In the genomic region with DNA sequence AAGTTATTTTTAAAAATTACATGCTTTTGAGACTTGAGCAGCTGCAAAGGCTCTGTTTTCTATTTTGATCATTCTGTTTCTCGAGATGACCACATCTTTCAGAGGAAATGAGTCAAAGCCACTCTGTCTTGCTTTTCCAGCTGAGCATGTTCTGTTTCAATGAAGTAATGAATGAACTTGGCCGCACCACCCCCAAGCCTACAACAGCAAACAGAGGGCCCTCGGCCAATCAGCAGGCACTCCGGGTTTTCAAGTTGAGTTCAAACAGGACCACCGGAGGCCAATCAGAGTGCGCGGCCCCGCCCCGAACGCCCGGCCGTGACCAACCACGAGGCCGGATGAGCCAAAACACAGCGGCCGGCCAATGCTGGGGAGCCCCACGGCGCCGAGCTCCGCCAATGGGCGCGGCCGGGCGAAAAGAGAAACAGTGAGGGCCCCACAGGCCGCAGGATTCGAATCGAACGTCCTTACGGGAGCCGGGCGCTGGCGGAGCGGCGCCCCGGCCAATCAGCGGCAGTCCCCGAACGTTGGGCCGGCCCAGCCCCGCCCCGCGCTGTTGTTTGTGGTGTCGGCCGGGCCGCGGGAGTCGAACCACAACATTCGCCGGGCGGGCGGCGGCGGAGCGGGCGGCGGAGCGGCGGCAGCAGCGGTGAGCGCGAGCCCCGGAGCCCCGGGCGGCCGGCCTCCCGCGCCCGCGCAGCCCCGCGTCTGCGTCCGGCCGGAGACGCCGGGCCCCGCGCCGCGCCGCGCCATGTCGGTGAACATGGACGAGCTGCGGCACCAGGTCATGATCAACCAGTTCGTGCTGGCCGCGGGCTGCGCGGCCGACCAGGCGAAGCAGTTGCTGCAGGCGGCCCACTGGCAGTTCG, we compare ENCODE assay signal across 8 cellular contexts. TPM values are rescaled to one million over a fixed set of nuclear protein-coding genes. Genes with fewer than 3 reads are reported as not detected.
DNase-seq lines count a peak whose midpoint lies in the region; TF ChIP-seq lines count a peak whose summit lies in the region.

TSS of gene UBALD2 (plus strand) at position 594 of the 869 bp plus-strand sequence. CDS start at position 752, 158 bp downstream.

- peak; percentile 97 for DNase-seq in GF-D8 (lab: John Stamatoyannopoulos, UW)
- peak; percentile 95 for DNase-seq in HEK293T (ENCODE audit: extremely low spot score)
- DNase-seq in MV-4-11 (lab: John Stamatoyannopoulos, UW): peak; percentile 100
- peak; percentile 100 for DNase-seq in SK-MEL-5 (ENCODE audit: low read depth, low spot score)
- peak; percentile 99 for DNase-seq in activated naive CD4-positive, alpha-beta T cell treated with Interleukin-2 at 50 U/mL for 16 hours
- peak; percentile 100 for DNase-seq in foreskin melanocyte

- peaks cover 26% of the 10 kb centered on the region for H3K4me1 ChIP-seq in neuron (ENCODE audit: insufficient read depth, low read length)
- peaks cover 8 to 65% (median 56%) of the 10 kb centered on the region in 5 donors for H3K4me1 ChIP-seq in subcutaneous abdominal adipose tissue (ENCODE audit: control insufficient read depth in 5 of 5, insufficient read depth in 5 of 5, low read length in 5 of 5)

- H3K9me3 ChIP-seq in neuron (ENCODE audit: low read length) (no peaks in the 10 kb centered on the region), subcutaneous abdominal adipose tissue (ENCODE audit: control insufficient read depth in 5 of 5, low read length in 5 of 5) (no peaks in the 10 kb centered on the region)

- CTCF ChIA-PET in HEK293T (lab: Yijun Ruan, JAX): interaction anchor here (0.6 to 1.5 kb wide), 3 partner anchors 14 to 967 kb away, joined by 3 to 8 read pairs (median 3); no protein-coding TSS in a partner anchor

- no peak within 1 kb of the TSS for H2AFZ ChIP-seq in neuron (ENCODE audit: low read depth, low read length)

- peak within 1 kb of the TSS; percentile 57 for H3K4me3 ChIP-seq in neuron (ENCODE audit: low read length)
- peak within 1 kb of the TSS; percentile 73 to 85 (median 81) for H3K4me3 ChIP-seq in subcutaneous abdominal adipose tissue (ENCODE audit: low read depth in 1 of 5, low read length in 5 of 5)

- peak within 1 kb of the TSS; percentile 81 for H3K27ac ChIP-seq in subcutaneous abdominal adipose tissue (ENCODE audit: low read depth, low read length)

- in situ Hi-C loops in SK-MEL-5 (cut with HindIII; ENCODE audit: low pct_unique_long_range_greater_than_20kb, low sequenced_read_pairs): no loop called here

- H3K9ac ChIP-seq in subcutaneous abdominal adipose tissue (ENCODE audit: low read length in 5 of 5): peak within 1 kb of the TSS in 4 of 5 donors; percentile 59 to 86 (median 82)

- peaks cover 20% of the 10 kb centered on the region for H3K36me3 ChIP-seq in neuron (ENCODE audit: insufficient read depth, low read length)
- H3K36me3 ChIP-seq in subcutaneous abdominal adipose tissue (ENCODE audit: control insufficient read depth in 5 of 5, insufficient read depth in 5 of 5, low read length in 5 of 5): peaks cover 0 to 14% (median 9%) of the 10 kb centered on the region in 5 donors

- POLR2A ChIA-PET in HEK293T (lab: Yijun Ruan, JAX): interaction anchor here (0.6 to 3.0 kb wide), 13 partner anchors 8 to 319 kb away, joined by 3 to 24 read pairs (median 4); partner anchors contain the start of gene RNF157

- H3K27me3 ChIP-seq in neuron (ENCODE audit: insufficient read depth, low read length) (no peaks in the 10 kb centered on the region), subcutaneous abdominal adipose tissue (ENCODE audit: control insufficient read depth in 5 of 5, insufficient read depth in 4 of 5, low read length in 5 of 5) (no peaks in the 10 kb centered on the region)

TF ChIP-seq in HEK293T, 16 proteins besides CTCF, POLR2A, EP300 and RAD21:
- no peak for TF ChIP-seq NFRKB (IDR thresholded peaks at IDR 0.05)
- TF ChIP-seq, protein P1, sequence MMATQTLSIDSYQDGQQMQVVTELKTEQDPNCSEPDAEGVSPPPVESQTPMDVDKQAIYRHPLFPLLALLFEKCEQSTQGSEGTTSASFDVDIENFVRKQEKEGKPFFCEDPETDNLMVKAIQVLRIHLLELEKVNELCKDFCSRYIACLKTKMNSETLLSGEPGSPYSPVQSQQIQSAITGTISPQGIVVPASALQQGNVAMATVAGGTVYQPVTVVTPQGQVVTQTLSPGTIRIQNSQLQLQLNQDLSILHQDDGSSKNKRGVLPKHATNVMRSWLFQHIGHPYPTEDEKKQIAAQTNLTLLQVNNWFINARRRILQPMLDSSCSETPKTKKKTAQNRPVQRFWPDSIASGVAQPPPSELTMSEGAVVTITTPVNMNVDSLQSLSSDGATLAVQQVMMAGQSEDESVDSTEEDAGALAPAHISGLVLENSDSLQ (IDR thresholded peaks at IDR 0.05): peak; percentile 34; the same call in 1 of the 2 replicates
- 0 out of 2 replicates have a peak, but pooled peaks have one; percentile 79 for TF ChIP-seq HDGF (IDR thresholded peaks at IDR 0.05; ENCODE audit: borderline replicate concordance)
- TF ChIP-seq SUZ12 (IDR thresholded peaks at IDR 0.05): no peak
- TF ChIP-seq FOXM1 (IDR thresholded peaks at IDR 0.05; ENCODE audit: borderline replicate concordance): peak; percentile 99
- TF ChIP-seq ARNT (IDR thresholded peaks at IDR 0.05): 0 out of 2 replicates have a peak, but pooled peaks have one; percentile 33
- TF ChIP-seq LEF1 (IDR thresholded peaks at IDR 0.05; ENCODE audit: borderline replicate concordance): peak; percentile 90; the same call in 1 of the 2 replicates

RNA-seq across cellular contexts. Expression of gene UBALD2, which starts in this region (rescaled TPM):
- total RNA-seq in SK-MEL-5 (2014; rRNA removed; shearing (Covaris generic)): 45.0 and 54.5 TPM in 2 replicates
- polyA plus RNA-seq in SK-MEL-5 (2015; cell fraction: cytosol; rRNA removed): 166 and 169 TPM in 2 replicates
- 91.4 and 94.6 TPM in 2 replicates for polyA plus RNA-seq in SK-MEL-5 (2015; cell fraction: nucleus; rRNA removed)

Comparison
In these comparisons a context has a peak if more than half of its experiments do, and no peak if none do; other contexts are left out.
1. Peak in every context shown above with its lines: DNase-seq, H3K4me3 ChIP-seq and H3K27ac ChIP-seq.